In the genomic region with DNA sequence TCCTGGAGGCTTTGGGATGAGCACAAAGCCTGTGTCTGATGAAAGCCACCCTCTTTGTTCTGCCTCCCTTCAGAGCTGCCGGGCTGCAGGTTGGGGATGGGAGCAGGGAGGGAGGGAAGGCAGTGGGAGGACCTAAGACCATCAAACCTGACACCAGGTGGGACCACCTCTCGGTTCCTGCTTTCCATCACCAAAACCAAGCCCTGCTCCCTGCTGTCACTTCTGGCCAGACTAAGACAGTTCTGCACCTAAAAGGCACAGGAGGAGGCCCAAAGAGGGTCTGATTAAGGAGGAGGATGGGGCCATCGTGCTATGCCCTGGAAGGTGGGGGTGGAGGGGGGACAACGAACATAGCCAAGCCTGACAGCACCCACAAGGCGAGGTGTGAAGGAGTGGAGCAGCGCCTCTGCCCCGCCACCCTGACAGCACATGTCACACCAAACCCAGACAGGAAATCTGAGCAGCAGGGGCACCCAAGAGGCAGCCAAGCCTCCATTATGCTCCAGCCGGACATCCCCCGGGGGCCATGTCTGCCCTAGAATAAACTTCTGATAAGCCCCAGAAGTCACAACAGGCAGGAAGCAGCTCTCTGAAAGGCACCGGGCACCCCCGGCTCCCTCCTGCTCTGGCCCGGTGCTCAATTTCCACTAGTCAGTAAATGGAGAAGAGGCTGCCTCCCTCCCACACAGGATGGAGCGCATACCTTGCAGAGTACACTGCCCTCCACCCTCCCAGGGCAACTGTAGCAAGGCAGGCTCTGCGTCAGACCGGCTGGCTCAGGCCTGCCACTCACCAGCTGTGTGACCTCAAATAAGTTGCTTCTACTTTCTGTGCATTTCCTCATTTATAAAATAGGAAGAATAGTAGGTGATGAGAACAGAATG, we compare ENCODE assay signal across 8 cellular contexts. TPM values are rescaled to one million over a fixed set of nuclear protein-coding genes. Genes with fewer than 3 reads are reported as not detected.
DNase-seq lines count a peak whose midpoint lies in the region; ATAC-seq and TF ChIP-seq lines count a peak whose summit lies in the region.

No MANE protein-coding gene starts in this region.

- no peaks in the 10 kb centered on the region for H3K36me3 ChIP-seq in BLaER1
- H3K36me3 ChIP-seq in right atrium auricular region: no peaks in the 10 kb centered on the region

- peak overlapping the region; percentile 13; the same call in 1 of the 2 replicates for H3K9ac ChIP-seq in BLaER1

- no peaks in the 10 kb centered on the region for H3K27me3 ChIP-seq in BLaER1
- H3K27me3 ChIP-seq in right atrium auricular region: no peaks in the 10 kb centered on the region

- ATAC-seq in GM19467 (IDR thresholded peaks at IDR 0.05; ENCODE audit: unreplicated experiment): peak; percentile 48
- no peak for ATAC-seq in GM19395 (IDR thresholded peaks at IDR 0.05; ENCODE audit: unreplicated experiment)

- H3K27ac Mint-ChIP-seq in activated T-cell treated with anti-CD3 and anti-CD28 coated beads, Interleukin-2, amount 50 U/mL, for 24 hours: no peak overlapping the region

- H4K20me1 ChIP-seq in BLaER1: peaks cover 63% of the 10 kb centered on the region

- H3K9me3 ChIP-seq in BLaER1 (no peaks in the 10 kb centered on the region), right atrium auricular region (no peaks in the 10 kb centered on the region)

- no peaks in the 10 kb centered on the region for H3K36me3 Mint-ChIP-seq in activated T-cell treated with anti-CD3 and anti-CD28 coated beads, Interleukin-2, amount 50 U/mL, for 24 hours (ENCODE audit: low read depth)

- peaks cover 9% of the 10 kb centered on the region for H3K27me3 Mint-ChIP-seq in activated T-cell treated with anti-CD3 and anti-CD28 coated beads, Interleukin-2, amount 50 U/mL, for 24 hours

- H3K9me3 Mint-ChIP-seq in activated T-cell treated with anti-CD3 and anti-CD28 coated beads, Interleukin-2, amount 50 U/mL, for 24 hours: no peaks in the 10 kb centered on the region

- H3K4me3 ChIP-seq in BLaER1: no peak overlapping the region
- peak overlapping the region in 1 of 2 donors; percentile 11 for H3K4me3 ChIP-seq in right atrium auricular region
- no peak overlapping the region for H3K4me3 ChIP-seq in skeletal muscle cell (ENCODE audit: low read depth, low read length)

- DNase-seq in KG1 (lab: John Stamatoyannopoulos, UW) (peak; percentile 24), right atrium auricular region (ENCODE audit: low spot score) (no peak), skeletal muscle cell (ENCODE audit: low read depth) (peak; percentile 48), NCI-H1694 (lab: John Stamatoyannopoulos, UW) (no peak)
- peak; percentile 40 for DNase-seq in activated T-cell treated with anti-CD3 and anti-CD28 coated beads, Interleukin-2, amount 50 U/mL, for 24 hours

- H3K4me1 ChIP-seq in BLaER1 (peaks cover 53% of the 10 kb centered on the region), right atrium auricular region (peaks cover 0 to 48% of the 10 kb centered on the region in 2 donors)

- TF ChIP-seq CTCF in right atrium auricular region (IDR thresholded peaks at IDR 0.05): no peak

- H3K4me1 Mint-ChIP-seq in activated T-cell treated with anti-CD3 and anti-CD28 coated beads, Interleukin-2, amount 50 U/mL, for 24 hours (ENCODE audit: low read depth): peaks cover 25% of the 10 kb centered on the region

- H3K4me2 ChIP-seq in BLaER1: peak overlapping the region; percentile 83

- peak overlapping the region; percentile 30; the same call in 1 of the 2 replicates for H3K27ac ChIP-seq in BLaER1
- H3K27ac ChIP-seq in right atrium auricular region: peak overlapping the region; percentile 68 to 70

- no peak overlapping the region for H3K4me3 Mint-ChIP-seq in activated T-cell treated with anti-CD3 and anti-CD28 coated beads, Interleukin-2, amount 50 U/mL, for 24 hours

RNA-seq across cellular contexts. Expression of gene DLG5, which starts 48.9 kb away (rescaled TPM):
- total RNA-seq in right atrium auricular region: 10 to 100 TPM; 10.5 to 20.4 TPM

Comparison
In these comparisons a context has a peak if more than half of its experiments do, and no peak if none do; other contexts are left out.
1. DNase-seq: peak in KG1 (single experiment), activated T-cell treated with anti-CD3 and anti-CD28 coated beads, Interleukin-2, amount 50 U/mL, for 24 hours (single experiment) and skeletal muscle cell (single experiment); none in right atrium auricular region (single experiment) and NCI-H1694 (single experiment).